8 cellular contexts compared by ENCODE assay signal in genomic region chr15:77069521-77070121, GRCh38. TPM values are rescaled to one million over a fixed set of nuclear protein-coding genes. Genes with fewer than 3 reads are reported as not detected.
DNase-seq lines count a peak whose midpoint lies in the region; ATAC-seq and TF ChIP-seq lines count a peak whose summit lies in the region.

No MANE protein-coding gene starts in this region.

- H2AFZ ChIP-seq in smooth muscle cell (ENCODE audit: low read depth), result no peak overlapping the region

- H3K4me1 Mint-ChIP-seq in activated CD8-positive, alpha-beta T cell treated with anti-CD3 and anti-CD28 coated beads for 36 hours (ENCODE audit: low read depth), result peaks cover 38% of the 10 kb centered on the region

- no peaks in the 10 kb centered on the region for H3K9me3 Mint-ChIP-seq in activated CD8-positive, alpha-beta T cell treated with anti-CD3 and anti-CD28 coated beads for 36 hours

- H3K9me3 ChIP-seq in cardiac muscle cell (ENCODE audit: low read depth), result no peaks in the 10 kb centered on the region
- no peaks in the 10 kb centered on the region for H3K9me3 ChIP-seq in iPS-18a (ENCODE audit: control insufficient read depth, low read depth, low read length)
- no peaks in the 10 kb centered on the region for H3K9me3 ChIP-seq in smooth muscle cell (replicated peaks; ENCODE audit: low read depth)

- no peaks in the 10 kb centered on the region for H3F3A ChIP-seq in smooth muscle cell (ENCODE audit: low read depth)

- H3K36me3 Mint-ChIP-seq in activated CD8-positive, alpha-beta T cell treated with anti-CD3 and anti-CD28 coated beads for 36 hours (ENCODE audit: low read depth), result peaks cover 8% of the 10 kb centered on the region

- no peak for TF ChIP-seq CTCF in cardiac muscle cell (IDR thresholded peaks at IDR 0.05; ENCODE audit: low read depth, low read length)
- TF ChIP-seq CTCF in activated CD8-positive, alpha-beta T cell treated with anti-CD3 and anti-CD28 coated beads for 36 hours (IDR thresholded peaks at IDR 0.05), result no peak
- TF ChIP-seq CTCF in smooth muscle cell (IDR thresholded peaks at IDR 0.05; ENCODE audit: borderline replicate concordance, insufficient read depth, poor library complexity, severe bottlenecking), result no peak
- TF ChIP-seq CTCF in foreskin keratinocyte (conservative IDR thresholded peaks at IDR 0.05), result no peak

- intact Hi-C loops in cardiac septum (cut with DNase I), result no loop called here
- intact Hi-C loops in activated CD8-positive, alpha-beta T cell treated with anti-CD3 and anti-CD28 coated beads for 36 hours (cut with micrococcal nuclease), result no loop called here

- H3K27ac Mint-ChIP-seq in activated CD8-positive, alpha-beta T cell treated with anti-CD3 and anti-CD28 coated beads for 36 hours, result peak overlapping the region; percentile 41

- WGBS in smooth muscle cell (ENCODE audit: low lambda C conversion rate), result 56% methylated on average over 13 of the region's 13 CpGs

- H3K4me3 ChIP-seq in cardiac muscle cell (peak overlapping the region; percentile 72), iPS-18a (ENCODE audit: low read length) (peak overlapping the region; percentile 89), smooth muscle cell (peak overlapping the region; percentile 66)

- no peaks in the 10 kb centered on the region for H3K36me3 ChIP-seq in cardiac muscle cell
- H3K36me3 ChIP-seq in iPS-18a (ENCODE audit: control insufficient read depth, low read depth, low read length), result no peaks in the 10 kb centered on the region
- H3K36me3 ChIP-seq in smooth muscle cell (ENCODE audit: low read depth), result no peaks in the 10 kb centered on the region

- peak overlapping the region; percentile 97 for H3K27ac ChIP-seq in cardiac muscle cell
- no peak overlapping the region for H3K27ac ChIP-seq in iPS-18a (ENCODE audit: low read length)
- H3K27ac ChIP-seq in smooth muscle cell (ENCODE audit: low read depth), result no peak overlapping the region
- H3K27ac ChIP-seq in foreskin keratinocyte, result no peak overlapping the region

- H3K4me1 ChIP-seq in cardiac muscle cell (ENCODE audit: low read depth), result peaks cover 25% of the 10 kb centered on the region
- peaks cover 9% of the 10 kb centered on the region for H3K4me1 ChIP-seq in iPS-18a (ENCODE audit: control insufficient read depth, low read depth, low read length)
- peaks cover 20% of the 10 kb centered on the region for H3K4me1 ChIP-seq in smooth muscle cell (ENCODE audit: low read depth)
- peaks cover 28% of the 10 kb centered on the region for H3K4me1 ChIP-seq in foreskin keratinocyte

- no peaks in the 10 kb centered on the region for H3K27me3 Mint-ChIP-seq in activated CD8-positive, alpha-beta T cell treated with anti-CD3 and anti-CD28 coated beads for 36 hours

- H3K9ac ChIP-seq in iPS-18a (ENCODE audit: low read length) (peak overlapping the region; percentile 81), smooth muscle cell (ENCODE audit: low read depth) (no peak overlapping the region)

- peak overlapping the region; percentile 77 for H3K4me3 Mint-ChIP-seq in activated CD8-positive, alpha-beta T cell treated with anti-CD3 and anti-CD28 coated beads for 36 hours

- H3K27me3 ChIP-seq in cardiac muscle cell (no peaks in the 10 kb centered on the region), iPS-18a (ENCODE audit: control insufficient read depth, insufficient read depth, low read length) (peaks cover 8% of the 10 kb centered on the region), smooth muscle cell (ENCODE audit: low read depth) (no peaks in the 10 kb centered on the region), foreskin keratinocyte (no peaks in the 10 kb centered on the region)

- peaks cover 57% of the 10 kb centered on the region for H4K20me1 ChIP-seq in smooth muscle cell (ENCODE audit: low read depth)

- CTCF ChIA-PET in activated CD8-positive, alpha-beta T cell treated with anti-CD3 and anti-CD28 coated beads for 36 hours (lab: Charles Lee), result no interaction called here

- POLR2A ChIA-PET in activated CD8-positive, alpha-beta T cell treated with anti-CD3 and anti-CD28 coated beads for 36 hours (lab: Charles Lee), result interaction anchor here (1.0 to 2.2 kb wide), 4 partner anchors 9 to 27 kb away, joined by 3 to 7 read pairs (median 3); no protein-coding TSS in a partner anchor

- peak in 1 of 2 donors; percentile 32 for DNase-seq in cardiac muscle cell (ENCODE audit: low read depth in 1 of 2, low spot score in 1 of 2)
- no peak for DNase-seq in cardiac septum (ENCODE audit: low spot score)
- DNase-seq in activated CD8-positive, alpha-beta T cell treated with anti-CD3 and anti-CD28 coated beads for 36 hours, result no peak
- DNase-seq in smooth muscle cell (lab: John Stamatoyannopoulos, UW; ENCODE audit: unreplicated experiment), result no peak
- DNase-seq in stimulated activated CD8-positive, alpha-beta memory T cell treated with anti-CD3 and anti-CD28 coated beads, Interleukin-4, amount 100 ng/mL, for 48 hours, result no peak
- DNase-seq in foreskin keratinocyte, result no peak
- DNase-seq in NCI-H2196 treated with DMSO at 0.1 percent for 48 hours (lab: John Stamatoyannopoulos, UW; ENCODE audit: unreplicated experiment), result no peak

- no peak for ATAC-seq in activated CD8-positive, alpha-beta T cell treated with anti-CD3 and anti-CD28 coated beads for 36 hours
- no peak for ATAC-seq in foreskin keratinocyte

- H3K79me2 ChIP-seq in smooth muscle cell (ENCODE audit: low read depth), result peaks cover 57% of the 10 kb centered on the region

- peak overlapping the region; percentile 92 for H3K4me2 ChIP-seq in smooth muscle cell

RNA-seq across cellular contexts. Expression of gene TSPAN3, which starts 1.3 kb away (rescaled TPM):
- total RNA-seq in cardiac muscle cell (302 and 316 TPM in 2 replicates), cardiac septum (101 TPM), smooth muscle cell (263 and 276 TPM in 2 replicates), foreskin keratinocyte (107 and 123 TPM in 2 replicates)
- polyA plus RNA-seq in cardiac muscle cell (411 and 427 TPM in 2 replicates), smooth muscle cell (238 and 257 TPM in 2 replicates), foreskin keratinocyte (86.5 and 108 TPM in 2 replicates)
- total RNA-seq in activated CD8-positive, alpha-beta T cell treated with anti-CD3 and anti-CD28 coated beads for 36 hours, result 10 to 100 TPM; 25.6 to 27.0 TPM
